Comparison of ENCODE assay signal across 8 cellular contexts in genomic region chr11:66438504-66439466, GRCh38. TPM values are rescaled to one million over a fixed set of nuclear protein-coding genes. Genes with fewer than 3 reads are reported as not detected.
DNase-seq lines count a peak whose midpoint lies in the region; ATAC-seq and TF ChIP-seq lines count a peak whose summit lies in the region.

TSS of gene MRPL11 (minus strand) at chr11:66438848. CDS start at chr11:66438754, 94 bp downstream.

- peak within 1 kb of the TSS; percentile 81 for H3K4me2 ChIP-seq in PC-9

- H3K9me3 ChIP-seq in PC-9 (ENCODE audit: insufficient read depth, low read depth) (no peaks in the 10 kb centered on the region; the same call in 1 of the 2 replicates), muscle layer of duodenum (ENCODE audit: control insufficient read depth in 1 of 2, low read length in 2 of 2) (peaks cover 0 to 2% of the 10 kb centered on the region in 2 donors)

- peaks cover 17% of the 10 kb centered on the region for H3K79me2 ChIP-seq in PC-9 (ENCODE audit: low read depth)

- POLR2A ChIA-PET in PC-9 (lab: Charles Lee; ENCODE audit: unreplicated experiment), result interaction anchor here (0.6 to 1.1 kb wide), 3 partner anchors 28 to 1590 kb away, joined by 10 to 24 read pairs (median 13); partner anchors contain the start of genes PELI3 and YIF1A

- H3K27me3 ChIP-seq in PC-9 (ENCODE audit: insufficient read depth, low read depth) (no peaks in the 10 kb centered on the region), muscle layer of duodenum (ENCODE audit: low read depth, low read length) (no peaks in the 10 kb centered on the region)

- no peaks in the 10 kb centered on the region for H3K27me3 Mint-ChIP-seq in activated T-cell treated with anti-CD3 and anti-CD28 coated beads, Interleukin-2, amount 50 U/mL, for 24 hours

- H3F3A ChIP-seq in PC-9 (ENCODE audit: insufficient read depth, low read depth), result peaks cover under 1% of the 10 kb centered on the region; the same call in 1 of the 2 replicates

- DNase-seq in DMS53 (lab: John Stamatoyannopoulos, UW), result peak; percentile 99
- DNase-seq in Jurkat, Clone E6-1 (ENCODE audit: low read depth, low spot score), result peak; percentile 94
- DNase-seq in PC-9, result peak; percentile 91
- peak; percentile 90 for DNase-seq in activated T-cell treated with anti-CD3 and anti-CD28 coated beads, Interleukin-2, amount 50 U/mL, for 24 hours
- DNase-seq in stimulated activated CD8-positive, alpha-beta memory T cell treated with anti-CD3 and anti-CD28 coated beads, Interleukin-7, amount 100 ng/mL, for 48 hours (ENCODE audit: extremely low read depth in 1 of 2, low read depth in 1 of 2), result peak; percentile 63 to 80

- H2AFZ ChIP-seq in PC-9, result peak within 1 kb of the TSS; percentile 92

- ATAC-seq in GM21576 (IDR thresholded peaks at IDR 0.05; ENCODE audit: unreplicated experiment) (peak; percentile 91), esophagus mucosa (peak; percentile 100)

- H3K36me3 Mint-ChIP-seq in activated T-cell treated with anti-CD3 and anti-CD28 coated beads, Interleukin-2, amount 50 U/mL, for 24 hours (ENCODE audit: low read depth), result peaks cover 45% of the 10 kb centered on the region

- TF ChIP-seq CTCF in PC-9 (conservative IDR thresholded peaks at IDR 0.05), result peak; percentile 78

- H4K20me1 ChIP-seq in PC-9 (ENCODE audit: insufficient read depth), result no peaks in the 10 kb centered on the region

- CTCF ChIA-PET in PC-9 (lab: Charles Lee), result interaction anchor here (0.6 to 1.4 kb wide), 10 partner anchors 16 to 239 kb away, joined by 3 to 19 read pairs (median 4); partner anchors contain the start of genes PELI3, RBM4, RBM4B and RIN1

- H3K4me3 Mint-ChIP-seq in activated T-cell treated with anti-CD3 and anti-CD28 coated beads, Interleukin-2, amount 50 U/mL, for 24 hours, result peak within 1 kb of the TSS; percentile 96

- intact Hi-C loops in PC-9 (cut with micrococcal nuclease; ENCODE audit: unreplicated experiment), result loop anchor here (1.0 to 2.0 kb wide), 3 partner anchors 28 to 240 kb away; partner anchors contain the start of genes DPP3 and PELI3

- peak within 1 kb of the TSS; percentile 98 for H3K4me3 ChIP-seq in Jurkat, Clone E6-1 (ENCODE audit: low read length)
- H3K4me3 ChIP-seq in PC-9 (peak within 1 kb of the TSS; percentile 71), muscle layer of duodenum (ENCODE audit: low read depth in 1 of 2, low read length in 2 of 2) (peak within 1 kb of the TSS; percentile 86 to 91)

- H3K36me3 ChIP-seq in PC-9 (ENCODE audit: low read depth), result peaks cover 12% of the 10 kb centered on the region; the same call in 1 of the 2 replicates
- H3K36me3 ChIP-seq in muscle layer of duodenum (ENCODE audit: control insufficient read depth in 1 of 2, insufficient read depth in 2 of 2, low read length in 2 of 2), result peaks cover 7 to 23% of the 10 kb centered on the region in 2 donors

- TSS peak; percentile 75 for BruUV-seq in PC-9 (replicated peaks; lab: Mats Ljungman, UMichigan)

- H3K27ac ChIP-seq in PC-9, result peak within 1 kb of the TSS; percentile 58
- H3K27ac ChIP-seq in muscle layer of duodenum (ENCODE audit: low read length), result peak within 1 kb of the TSS; percentile 91

- peaks cover 11% of the 10 kb centered on the region for H3K9me3 Mint-ChIP-seq in activated T-cell treated with anti-CD3 and anti-CD28 coated beads, Interleukin-2, amount 50 U/mL, for 24 hours

- H3K4me1 Mint-ChIP-seq in activated T-cell treated with anti-CD3 and anti-CD28 coated beads, Interleukin-2, amount 50 U/mL, for 24 hours (ENCODE audit: low read depth), result peaks cover 19% of the 10 kb centered on the region

- H3K4me1 ChIP-seq in PC-9 (replicated peaks; ENCODE audit: insufficient read depth), result peaks cover 12% of the 10 kb centered on the region
- peaks cover 5 to 7% of the 10 kb centered on the region in 2 donors for H3K4me1 ChIP-seq in muscle layer of duodenum (ENCODE audit: control insufficient read depth in 1 of 2, insufficient read depth in 2 of 2, low read length in 2 of 2)

- H3K9me2 ChIP-seq in PC-9 (ENCODE audit: insufficient read depth), result no peaks in the 10 kb centered on the region

- peak within 1 kb of the TSS; percentile 99 for H3K27ac Mint-ChIP-seq in activated T-cell treated with anti-CD3 and anti-CD28 coated beads, Interleukin-2, amount 50 U/mL, for 24 hours

RNA-seq across cellular contexts. Expression of gene MRPL11, which starts in this region (rescaled TPM):
- polyA plus RNA-seq in Jurkat, Clone E6-1 (2012; ENCODE audit: insufficient read depth, insufficient read length), result 202 TPM
- total RNA-seq in PC-9 (2021) (138 and 140 TPM in 2 replicates), esophagus mucosa (66.4 TPM)

Comparison
In these comparisons a context has a peak if more than half of its experiments do, and no peak if none do; other contexts are left out.
1. Peak in every context shown above with its lines: DNase-seq, ATAC-seq, H3K4me3 ChIP-seq and H3K27ac ChIP-seq.